Comparison of ENCODE assay signal across 11 cellular contexts in genomic region chr5:1882337-1883119, GRCh38. TPM values are rescaled to one million over a fixed set of nuclear protein-coding genes. Genes with fewer than 3 reads are reported as not detected.
DNase-seq lines count a peak whose midpoint lies in the region; ATAC-seq, FAIRE-seq and TF ChIP-seq lines count a peak whose summit lies in the region.
"Had no signal": no experiment of that assay in that cellular context is flagged by ENCODE, and none has a peak within 500 bp of the region (broad histone marks: within the 10 kb centered on the region; RNA-seq: fewer than 3 reads in every experiment).

TSS of gene IRX4 (minus strand) at chr5:1882925. CDS start at chr5:1882647, 278 bp downstream.

- POLR2A ChIA-PET in HepG2 (lab: Yijun Ruan, JAX), result no interaction called here

- no peak for TF ChIP-seq EP300 in HepG2 (IDR thresholded peaks at IDR 0.05; ENCODE audit: low read depth in 2 of 2, low read length in 2 of 2)
- TF ChIP-seq EP300 in HepG2 (CRISPR knock-in tag; IDR thresholded peaks at IDR 0.05; ENCODE audit: borderline replicate concordance), result no peak
- no peak for TF ChIP-seq EP300 in upper lobe of left lung (IDR thresholded peaks at IDR 0.05)

- intact Hi-C loops in HepG2 (cut with micrococcal nuclease; ENCODE audit: unreplicated experiment), result no loop called here

- peaks cover 0 to 3% of the 10 kb centered on the region in 2 donors for H3K36me3 Mint-ChIP-seq in activated T-cell treated with anti-CD3 and anti-CD28 coated beads, Interleukin-2, amount 50 U/mL, for 72 hours (ENCODE audit: insufficient read depth in 2 of 2)
- H3K36me3 Mint-ChIP-seq in activated T-cell treated with anti-CD3 and anti-CD28 coated beads, Interleukin-2, amount 50 U/mL, for 4 hours (ENCODE audit: insufficient read depth), result no peaks in the 10 kb centered on the region

- H3K36me3 ChIP-seq in HepG2 (replicated peaks in 1 of 2; ENCODE audit: control insufficient read depth in 1 of 2, insufficient read depth in 2 of 2, low read length in 2 of 2), result no peaks in the 10 kb centered on the region
- no peaks in the 10 kb centered on the region for H3K36me3 ChIP-seq in upper lobe of left lung

- no peak within 1 kb of the TSS for H2AFZ ChIP-seq in HepG2 (ENCODE audit: low read length)

- H4K20me1 ChIP-seq in HepG2 (ENCODE audit: insufficient read depth, low read length), result no peaks in the 10 kb centered on the region

- TF ChIP-seq CTCF in coronary artery (IDR thresholded peaks at IDR 0.05), result no peak
- TF ChIP-seq CTCF in HepG2 (CRISPR knock-in tag; IDR thresholded peaks at IDR 0.05), result no peak
- TF ChIP-seq CTCF in upper lobe of left lung (IDR thresholded peaks at IDR 0.05), result no peak

- no peak for FAIRE-seq in HepG2 (lab: Jason Lieb, UNC)

- no peak within 1 kb of the TSS for H3K27ac ChIP-seq in coronary artery
- H3K27ac ChIP-seq in HepG2 (ENCODE audit: extremely low read length, insufficient read depth, low read length), result no peak within 1 kb of the TSS
- H3K27ac ChIP-seq in upper lobe of left lung, result no peak within 1 kb of the TSS
- H3K27ac ChIP-seq: KMS-11 had no signal

- H3K4me1 ChIP-seq in HepG2 (ENCODE audit: insufficient read depth, low read length), result no peaks in the 10 kb centered on the region
- peaks cover 17 to 51% (median 24%) of the 10 kb centered on the region in 4 donors for H3K4me1 ChIP-seq in upper lobe of left lung

- WGBS in HepG2 (ENCODE audit: low lambda C conversion rate), result 64% methylated on average over 47 of the region's 83 CpGs
- 0 to 5% methylated on average over 33 to 61 of the region's 83 CpGs for WGBS in upper lobe of left lung, 2 donors

- no peaks in the 10 kb centered on the region for H3K79me2 ChIP-seq in HepG2 (ENCODE audit: insufficient read depth, low read length)

- peaks cover 2 to 43% of the 10 kb centered on the region in 2 experiments for H3K27me3 ChIP-seq in HepG2 (ENCODE audit: control insufficient read depth in 1 of 2, insufficient read depth in 2 of 2, low read length in 2 of 2)
- peaks cover 4 to 100% (median 54%) of the 10 kb centered on the region in 4 donors for H3K27me3 ChIP-seq in upper lobe of left lung

- TF ChIP-seq POLR2A in HepG2 (IDR thresholded peaks at IDR 0.05; ENCODE audit: insufficient read depth in 1 of 2, low read depth in 2 of 2, low read length in 2 of 2) (no peak), upper lobe of left lung (IDR thresholded peaks at IDR 0.05) (no peak)

- BruUV-seq in HepG2 (replicated peaks; lab: Mats Ljungman, UMichigan), result no TSS peak

- no peak for ATAC-seq in activated T-cell treated with anti-CD3 and anti-CD28 coated beads, Interleukin-2, amount 50 U/mL, for 72 hours (replicated peaks in 1 of 2)
- ATAC-seq in activated T-cell treated with anti-CD3 and anti-CD28 coated beads, Interleukin-2, amount 50 U/mL, for 4 hours, result no peak
- ATAC-seq in HepG2 (no peak), upper lobe of left lung (ENCODE audit: low FRiP score in 2 of 2) (peak in 1 of 2 donors; percentile 72), GM21619 (IDR thresholded peaks at IDR 0.05; ENCODE audit: unreplicated experiment) (no peak), HG03025 (IDR thresholded peaks at IDR 0.05; ENCODE audit: low FRiP score, unreplicated experiment) (no peak)

- peaks cover 8% of the 10 kb centered on the region for H3K4me1 Mint-ChIP-seq in activated T-cell treated with anti-CD3 and anti-CD28 coated beads, Interleukin-2, amount 50 U/mL, for 72 hours (ENCODE audit: low read depth)
- H3K4me1 Mint-ChIP-seq in activated T-cell treated with anti-CD3 and anti-CD28 coated beads, Interleukin-2, amount 50 U/mL, for 4 hours (ENCODE audit: low read depth), result peaks cover 9% of the 10 kb centered on the region

- H3K27ac Mint-ChIP-seq in activated T-cell treated with anti-CD3 and anti-CD28 coated beads, Interleukin-2, amount 50 U/mL, for 72 hours, result no peak within 1 kb of the TSS

- H3K9me3 ChIP-seq in HepG2 (ENCODE audit: low read length), result no peaks in the 10 kb centered on the region
- no peaks in the 10 kb centered on the region for H3K9me3 ChIP-seq in upper lobe of left lung

- in situ Hi-C loops in HepG2 (cut with HindIII; ENCODE audit: extremely low pct_ligation_motif_present, low pct_unique_long_range_greater_than_20kb), result no loop called here

- DNase-seq in activated T-cell treated with anti-CD3 and anti-CD28 coated beads, Interleukin-2, amount 50 U/mL, for 72 hours, result no peak
- DNase-seq in activated T-cell treated with anti-CD3 and anti-CD28 coated beads, Interleukin-2, amount 50 U/mL, for 4 hours, result no peak
- DNase-seq in coronary artery (ENCODE audit: low spot score) (no peak), HepG2 (ENCODE audit: low spot score) (no peak), upper lobe of left lung (peak in 1 of 2 donors; percentile 84), NCI-H510A (lab: John Stamatoyannopoulos, UW) (no peak)
- DNase-seq: caudate nucleus had no signal

- TF ChIP-seq RAD21 in HepG2 (CRISPR knock-in tag; IDR thresholded peaks at IDR 0.05), result no peak

- H3K4me3 ChIP-seq in coronary artery (peak within 1 kb of the TSS; percentile 51), HepG2 (replicated peaks in 1 of 3; ENCODE audit: insufficient read depth in 1 of 3, low read depth in 2 of 3, low read length in 3 of 3) (no peak within 1 kb of the TSS), upper lobe of left lung (peak within 1 kb of the TSS in 3 of 4 donors; percentile 2 to 29 (median 26))

- peak within 1 kb of the TSS; percentile 50 to 58 for H3K4me3 Mint-ChIP-seq in activated T-cell treated with anti-CD3 and anti-CD28 coated beads, Interleukin-2, amount 50 U/mL, for 72 hours
- no peak within 1 kb of the TSS for H3K4me3 Mint-ChIP-seq in activated T-cell treated with anti-CD3 and anti-CD28 coated beads, Interleukin-2, amount 50 U/mL, for 4 hours

- no peak within 1 kb of the TSS for H3K9ac ChIP-seq in HepG2 (ENCODE audit: insufficient read depth, low read depth, low read length)
- H3K9ac ChIP-seq: KMS-11 had no signal

- CTCF ChIA-PET in HepG2 (lab: Yijun Ruan, JAX; ENCODE audit: low intra/inter-chr PET ratio, low total read pairs), result interaction anchor here (0.7 kb wide), 1 partner anchor 104 kb away, joined by 3 read pairs; no protein-coding TSS in a partner anchor

- H3K27me3 Mint-ChIP-seq in activated T-cell treated with anti-CD3 and anti-CD28 coated beads, Interleukin-2, amount 50 U/mL, for 72 hours (ENCODE audit: low read depth), result peaks cover 46% of the 10 kb centered on the region
- H3K27me3 Mint-ChIP-seq in activated T-cell treated with anti-CD3 and anti-CD28 coated beads, Interleukin-2, amount 50 U/mL, for 4 hours (ENCODE audit: low read depth), result peaks cover 48% of the 10 kb centered on the region

- no peak within 1 kb of the TSS for H3K4me2 ChIP-seq in HepG2 (ENCODE audit: low read depth, low read length)
- H3K4me2 ChIP-seq: KMS-11 had no signal

- H3K9me3 Mint-ChIP-seq in activated T-cell treated with anti-CD3 and anti-CD28 coated beads, Interleukin-2, amount 50 U/mL, for 72 hours, result no peaks in the 10 kb centered on the region
- H3K9me3 Mint-ChIP-seq in activated T-cell treated with anti-CD3 and anti-CD28 coated beads, Interleukin-2, amount 50 U/mL, for 4 hours, result no peaks in the 10 kb centered on the region

TF ChIP-seq in HepG2, 621 proteins besides CTCF, POLR2A, EP300 and RAD21:
- TF ChIP-seq ATF6 (CRISPR knock-in tag; conservative IDR thresholded peaks at IDR 0.05) (no peak), CREB1 (IDR thresholded peaks at IDR 0.05) (peak; percentile 42; the same call in 1 of the 2 replicates), CREB1 (CRISPR knock-in tag; IDR thresholded peaks at IDR 0.05) (no peak), SMAD1 (CRISPR knock-in tag; IDR thresholded peaks at IDR 0.05; ENCODE audit: borderline replicate concordance, low read depth) (no peak)

RNA-seq across cellular contexts. Expression of gene IRX4, which starts in this region (rescaled TPM):
- not detected for total RNA-seq in activated T-cell treated with anti-CD3 and anti-CD28 coated beads, Interleukin-2, amount 50 U/mL, for 72 hours
- total RNA-seq in activated T-cell treated with anti-CD3 and anti-CD28 coated beads, Interleukin-2, amount 50 U/mL, for 4 hours, result not detected
- total RNA-seq in HepG2 (2016; rRNA removed; fragmentation: Illumina TruSeq; extraction: Trizol) (not detected in 2 replicates), upper lobe of left lung (1 to 10 TPM in 1 of 6 donors, not detected in 5; 1.7 TPM)
- total RNA-seq in HepG2 (2016; cell fraction: cytosol; rRNA removed; fragmentation: Illumina TruSeq; extraction: Trizol; ENCODE audit: low read depth), result not detected in 2 replicates
- not detected in 2 replicates for total RNA-seq in HepG2 (2016; cell fraction: insoluble cytoplasmic fraction; rRNA removed; fragmentation: Illumina TruSeq; extraction: Trizol)
- total RNA-seq in HepG2 (2016; cell fraction: membrane; rRNA removed; fragmentation: Illumina TruSeq; extraction: Trizol), result not detected in 2 replicates
- total RNA-seq in HepG2 (2016; cell fraction: nucleus; rRNA removed; fragmentation: Illumina TruSeq; extraction: Trizol), result not detected in 2 replicates
- not detected in 2 replicates for polyA plus RNA-seq in HepG2 (2011; rRNA removed)
- not detected in 2 replicates for polyA plus RNA-seq in HepG2 (2011; cell fraction: cytosol; rRNA removed)
- polyA plus RNA-seq in HepG2 (2011; cell fraction: nucleus; rRNA removed), result not detected in 2 replicates
- polyA plus RNA-seq in HepG2 (2012), result not detected in 2 replicates
- not detected in 2 replicates for polyA plus RNA-seq in HepG2 (2016; cell fraction: cytosol; fragmentation: Illumina TruSeq; extraction: Trizol; ENCODE audit: low read depth)
- not detected in 2 replicates for polyA plus RNA-seq in HepG2 (2016; cell fraction: insoluble cytoplasmic fraction; fragmentation: Illumina TruSeq; extraction: Trizol; ENCODE audit: low read depth)
- polyA plus RNA-seq in HepG2 (2016; cell fraction: membrane; fragmentation: Illumina TruSeq; extraction: Trizol; ENCODE audit: low read depth), result not detected in 2 replicates
- not detected in 2 replicates for polyA plus RNA-seq in HepG2 (2016; cell fraction: nucleus; fragmentation: Illumina TruSeq; extraction: Trizol; ENCODE audit: insufficient read depth, low read depth)
- 0.09 TPM in 1 of 2 replicates, not detected in the other for polyA minus RNA-seq in HepG2 (2011; rRNA and poly(A)+ RNA removed; ENCODE audit: low replicate concordance)
- polyA minus RNA-seq in HepG2 (2011; cell fraction: cytosol; rRNA and poly(A)+ RNA removed), result not detected in 2 replicates
- polyA minus RNA-seq in HepG2 (2011; cell fraction: nucleus; rRNA and poly(A)+ RNA removed), result not detected in 2 replicates
- total RNA-seq: T-helper 1 cell treated with Interleukin-12 subunit alpha and Interleukin-12 subunit beta and Interleukin-4 antibody, amounts not matched to agents 30 ng/mL and 1 ng/mL, for 36 hours had no signal

Comparison
In these comparisons a context has a peak if more than half of its experiments do, and no peak if none do; other contexts are left out.
1. H3K4me3 ChIP-seq: peak in coronary artery (single experiment) and upper lobe of left lung (3 of 4); none in HepG2 (0 of 3).